In the genomic region with DNA sequence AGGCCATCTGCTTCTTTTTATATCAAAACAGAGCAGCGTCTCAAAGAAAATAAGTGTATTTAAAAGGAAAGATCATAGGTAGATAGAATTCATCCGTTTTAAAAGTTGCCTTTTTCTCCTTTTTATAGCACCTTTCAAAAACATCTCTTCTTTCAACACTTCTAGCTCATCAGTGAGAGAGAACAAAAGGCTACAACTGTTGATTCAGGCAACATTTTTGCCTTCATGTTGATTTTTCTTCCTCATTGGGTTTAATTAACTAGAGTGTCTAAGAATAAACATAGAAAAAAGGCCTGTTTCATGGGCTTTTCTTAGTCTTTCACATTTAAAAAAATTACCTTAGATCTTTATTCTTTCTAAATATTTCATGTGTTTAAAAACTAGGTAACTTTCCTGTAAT, we compare ENCODE assay signal across 15 cellular contexts. TPM values are rescaled to one million over a fixed set of nuclear protein-coding genes. Genes with fewer than 3 reads are reported as not detected.
DNase-seq lines count a peak whose midpoint lies in the region; ATAC-seq and TF ChIP-seq lines count a peak whose summit lies in the region.
"Had no signal": no experiment of that assay in that cellular context is flagged by ENCODE, and none has a peak within 500 bp of the region (broad histone marks: within the 10 kb centered on the region; RNA-seq: fewer than 3 reads in every experiment).

No MANE protein-coding gene starts in this region.

- POLR2A ChIA-PET in SK-N-SH (lab: Yijun Ruan, JAX), result no interaction called here

- in situ Hi-C loops in transverse colon (cut with MboI; ENCODE audit: low pct_ligation_motif_present in 1 of 4, low pct_unique_long_range_greater_than_20kb in 1 of 4, low sequenced_read_pairs in 3 of 4), result no loop called here

- H3K9ac ChIP-seq in SK-N-SH, result peak overlapping the region; percentile 29; the same call in 1 of the 2 replicates
- no peak overlapping the region for H3K9ac ChIP-seq in endodermal cell (ENCODE audit: extremely low read depth, low read length, poor library complexity, severe bottlenecking)
- H3K9ac ChIP-seq: neural progenitor cell had no signal

- WGBS in SK-N-SH (ENCODE audit: low lambda C conversion rate), result 58% methylated on average over 2 of the region's 2 CpGs
- WGBS in endodermal cell (ENCODE audit: insufficient coverage in 1 of 2, insufficient read length in 1 of 2), 2 experiments, result 54% methylated on average over 2 of the region's 2 CpGs; no CpG with 5 or more reads in 1 of the 2 experiments
- WGBS in transverse colon (ENCODE audit: low coverage in 1 of 2), 2 donors, result 42 to 55% methylated on average over 2 of the region's 2 CpGs

- TF ChIP-seq EP300 in SK-N-SH (IDR thresholded peaks at IDR 0.05; ENCODE audit: borderline replicate concordance in 1 of 2, low read depth in 1 of 2, low read length in 1 of 2) (no peak), transverse colon (IDR thresholded peaks at IDR 0.05; ENCODE audit: low read depth) (no peak)

- no peak for ATAC-seq in SK-N-SH treated with all-trans-retinoic acid at 6 μM for 48 hours
- ATAC-seq: activated CD8-positive, alpha-beta T cell treated with anti-CD3 and anti-CD28 coated beads for 36 hours had no signal

- H3K9me3 ChIP-seq in SK-N-SH, result no peaks in the 10 kb centered on the region
- no peaks in the 10 kb centered on the region for H3K9me3 ChIP-seq in endodermal cell (ENCODE audit: control insufficient read depth, low read length)
- H3K9me3 ChIP-seq in transverse colon, result no peaks in the 10 kb centered on the region

- H3K36me3 Mint-ChIP-seq in endodermal cell (ENCODE audit: low read depth) (peaks cover 63% of the 10 kb centered on the region), nephron (ENCODE audit: low read depth) (peaks cover 27% of the 10 kb centered on the region)
- H3K36me3 Mint-ChIP-seq in activated naive CD4-positive, alpha-beta T cell treated with anti-CD3 and anti-CD28 coated beads for 36 hours (ENCODE audit: low read depth), result no peaks in the 10 kb centered on the region

- H3K27ac ChIP-seq in SK-N-SH (ENCODE audit: low read depth in 2 of 2, low read length in 1 of 2) (peak overlapping the region; percentile 48 to 89; a peak in 3 of 4 replicates), endodermal cell (ENCODE audit: low read depth, low read length) (no peak overlapping the region), transverse colon (peak overlapping the region; percentile 53 to 85 (median 80))
- H3K27ac ChIP-seq: neural progenitor cell, VCaP had no signal

- CTCF ChIA-PET in SK-N-SH (lab: Yijun Ruan, JAX), result interaction anchor here (1.0 kb wide), 1 partner anchor 49 kb away, joined by 3 read pairs; no protein-coding TSS in a partner anchor
- CTCF ChIA-PET in activated naive CD4-positive, alpha-beta T cell treated with anti-CD3 and anti-CD28 coated beads for 36 hours (lab: Charles Lee), result no interaction called here

- peak overlapping the region; percentile 9 for H3K27ac Mint-ChIP-seq in endodermal cell
- H3K27ac Mint-ChIP-seq in nephron, result peak overlapping the region; percentile 45 to 74 (median 55)
- no peak overlapping the region for H3K27ac Mint-ChIP-seq in activated naive CD4-positive, alpha-beta T cell treated with anti-CD3 and anti-CD28 coated beads for 36 hours
- H3K27ac Mint-ChIP-seq: activated CD8-positive, alpha-beta T cell treated with anti-CD3 and anti-CD28 coated beads for 36 hours; activated T-helper 2 cell treated with anti-CD3 and anti-CD28 coated beads, Interferon-gamma antibody, Interleukin-2, Interleukin-4, amounts not matched to agents 10 μg/mL and 5 μg/mL and 100 μg/mL, durations not matched to agents 14 hours and 24 hours and 36 hours; neural progenitor cell had no signal

- no peaks in the 10 kb centered on the region for H3K9me2 ChIP-seq in SK-N-SH

- H3K27me3 ChIP-seq in SK-N-SH (ENCODE audit: insufficient read depth) (no peaks in the 10 kb centered on the region), endodermal cell (ENCODE audit: control insufficient read depth, insufficient read depth, low read length, poor library complexity, severe bottlenecking) (no peaks in the 10 kb centered on the region), transverse colon (no peaks in the 10 kb centered on the region)
- H3K27me3 ChIP-seq: neural progenitor cell had no signal

- intact Hi-C loops in transverse colon (cut with DNase I; ENCODE audit: low total_unique reads), result no loop called here
- intact Hi-C loops in activated naive CD4-positive, alpha-beta T cell treated with anti-CD3 and anti-CD28 coated beads for 36 hours (cut with micrococcal nuclease), result loop anchor here (1.0 to 2.0 kb wide), 2 partner anchors 21 to 62 kb away; no protein-coding TSS in a partner anchor

- peak overlapping the region; percentile 74 for H3K4me2 ChIP-seq in SK-N-SH
- H3K4me2 ChIP-seq: neural progenitor cell had no signal

- no peaks in the 10 kb centered on the region for H3K27me3 Mint-ChIP-seq in endodermal cell (ENCODE audit: insufficient read depth)
- no peaks in the 10 kb centered on the region for H3K27me3 Mint-ChIP-seq in nephron (ENCODE audit: low read depth)
- H3K27me3 Mint-ChIP-seq in activated naive CD4-positive, alpha-beta T cell treated with anti-CD3 and anti-CD28 coated beads for 36 hours (ENCODE audit: low read depth), result peaks cover 38% of the 10 kb centered on the region

- no peaks in the 10 kb centered on the region for H4K20me1 ChIP-seq in SK-N-SH (ENCODE audit: insufficient read depth)

- H3K4me3 Mint-ChIP-seq in endodermal cell (no peak overlapping the region), nephron (no peak overlapping the region)
- no peak overlapping the region for H3K4me3 Mint-ChIP-seq in activated naive CD4-positive, alpha-beta T cell treated with anti-CD3 and anti-CD28 coated beads for 36 hours
- H3K4me3 Mint-ChIP-seq: activated CD8-positive, alpha-beta T cell treated with anti-CD3 and anti-CD28 coated beads for 36 hours; neural progenitor cell had no signal

- TF ChIP-seq RAD21 in SK-N-SH (IDR thresholded peaks at IDR 0.05; ENCODE audit: low read length), result no peak

- peaks cover 90% of the 10 kb centered on the region for H3K79me2 ChIP-seq in SK-N-SH (ENCODE audit: insufficient read depth)

- no peak overlapping the region for H3K4me3 ChIP-seq in SK-N-SH (ENCODE audit: low read depth in 2 of 2, low read length in 1 of 2)
- H3K4me3 ChIP-seq in endodermal cell (ENCODE audit: low read length), result no peak overlapping the region
- no peak overlapping the region for H3K4me3 ChIP-seq in transverse colon
- H3K4me3 ChIP-seq: neural progenitor cell, skin epidermis had no signal

- peaks cover 58% of the 10 kb centered on the region for H3K4me1 Mint-ChIP-seq in endodermal cell
- peaks cover 49% of the 10 kb centered on the region for H3K4me1 Mint-ChIP-seq in nephron
- peaks cover 13% of the 10 kb centered on the region for H3K4me1 Mint-ChIP-seq in activated naive CD4-positive, alpha-beta T cell treated with anti-CD3 and anti-CD28 coated beads for 36 hours (ENCODE audit: low read depth)

- TF ChIP-seq CTCF in SK-N-SH (IDR thresholded peaks at IDR 0.05), result no peak
- TF ChIP-seq CTCF in endodermal cell (conservative IDR thresholded peaks at IDR 0.05), result no peak
- no peak for TF ChIP-seq CTCF in nephron (IDR thresholded peaks at IDR 0.05; ENCODE audit: unreplicated experiment in 3 of 3)
- no peak for TF ChIP-seq CTCF in transverse colon (IDR thresholded peaks at IDR 0.05)

- H3F3A ChIP-seq in SK-N-SH (replicated peaks; ENCODE audit: insufficient read depth), result peaks cover 53% of the 10 kb centered on the region

- TF ChIP-seq POLR2A in transverse colon (IDR thresholded peaks at IDR 0.05), result no peak

- peaks cover 0 to 9% of the 10 kb centered on the region in 2 experiments for H3K36me3 ChIP-seq in SK-N-SH (replicated peaks in 1 of 2; ENCODE audit: control insufficient read depth in 1 of 2, insufficient read depth in 2 of 2, low read length in 1 of 2)
- peaks cover 63% of the 10 kb centered on the region for H3K36me3 ChIP-seq in endodermal cell (ENCODE audit: control insufficient read depth, insufficient read depth, low read length)
- H3K36me3 ChIP-seq in transverse colon, result no peaks in the 10 kb centered on the region
- H3K36me3 ChIP-seq: neural progenitor cell had no signal

- DNase-seq in SK-N-SH (no peak), endodermal cell (no peak), transverse colon (no peak), NCI-H1417 treated with DMSO at 0.1 percent for 48 hours (lab: John Stamatoyannopoulos, UW) (no peak), UCSD-AML1 (lab: John Stamatoyannopoulos, UW; ENCODE audit: unreplicated experiment) (no peak)
- no peak for DNase-seq in activated naive CD4-positive, alpha-beta T cell treated with anti-CD3 and anti-CD28 coated beads for 36 hours
- DNase-seq: activated CD8-positive, alpha-beta T cell treated with anti-CD3 and anti-CD28 coated beads for 36 hours; NCI-H1436; stimulated activated naive CD4-positive, alpha-beta T cell treated with Interleukin-2 at 50 U/mL for 16 hours had no signal

- H3K4me1 ChIP-seq in SK-N-SH (ENCODE audit: control insufficient read depth in 1 of 2, insufficient read depth in 2 of 2, low read depth in 1 of 2, low read length in 1 of 2), result peaks cover 10 to 45% of the 10 kb centered on the region in 2 experiments; a peak in 3 of 4 replicates
- H3K4me1 ChIP-seq in endodermal cell (ENCODE audit: control insufficient read depth, insufficient read depth, low read length), result peaks cover 20% of the 10 kb centered on the region
- H3K4me1 ChIP-seq in transverse colon, result peaks cover 0 to 61% (median 22%) of the 10 kb centered on the region in 4 donors

- H2AFZ ChIP-seq in SK-N-SH (ENCODE audit: low read depth), result no peak overlapping the region
- H2AFZ ChIP-seq: neural progenitor cell had no signal

- H3K9me3 Mint-ChIP-seq in endodermal cell, result no peaks in the 10 kb centered on the region
- H3K9me3 Mint-ChIP-seq in nephron, result no peaks in the 10 kb centered on the region
- no peaks in the 10 kb centered on the region for H3K9me3 Mint-ChIP-seq in activated naive CD4-positive, alpha-beta T cell treated with anti-CD3 and anti-CD28 coated beads for 36 hours
- H3K9me3 Mint-ChIP-seq: activated CD8-positive, alpha-beta T cell treated with anti-CD3 and anti-CD28 coated beads for 36 hours; activated T-helper 2 cell treated with anti-CD3 and anti-CD28 coated beads, Interferon-gamma antibody, Interleukin-2, Interleukin-4, amounts not matched to agents 10 μg/mL and 5 μg/mL and 100 μg/mL, durations not matched to agents 14 hours and 24 hours and 36 hours had no signal

RNA-seq across cellular contexts. Expression of a gene that starts 13.6 kb away (rescaled TPM):
- polyA plus RNA-seq in SK-N-SH (2012; rRNA removed), result 61.1 and 137 TPM in 2 replicates
- 42.5 and 60.6 TPM in 2 replicates for polyA plus RNA-seq in SK-N-SH (2012; cell fraction: cytosol; rRNA removed)
- polyA plus RNA-seq in SK-N-SH (2012; cell fraction: nucleus; rRNA removed), result 103 and 166 TPM in 2 replicates
- total RNA-seq in endodermal cell (100 to 1,000 TPM; 388 to 398 TPM), transverse colon (100 to 1,000 TPM in 2 of 4 donors, 10 to 100 TPM in 2; 75.1 to 322 (median 115) TPM)
- polyA plus RNA-seq in endodermal cell (2013, experiment 1 of 2), result 216 TPM
- polyA plus RNA-seq in endodermal cell (2013, experiment 2 of 2), result 219 TPM
- total RNA-seq in activated naive CD4-positive, alpha-beta T cell treated with anti-CD3 and anti-CD28 coated beads for 36 hours, result not detected
- total RNA-seq: activated CD8-positive, alpha-beta T cell treated with anti-CD3 and anti-CD28 coated beads for 36 hours; activated T-helper 2 cell treated with anti-CD3 and anti-CD28 coated beads, Interferon-gamma antibody, Interleukin-2, Interleukin-4, amounts not matched to agents 10 μg/mL and 5 μg/mL and 100 μg/mL, durations not matched to agents 14 hours and 24 hours and 36 hours had no signal

RNA-seq across cellular contexts. Expression of a gene that starts 13.7 kb away (rescaled TPM):
- 28.2 and 30.3 TPM in 2 replicates for polyA plus RNA-seq in SK-N-SH (2012; rRNA removed)
- polyA plus RNA-seq in SK-N-SH (2012; cell fraction: cytosol; rRNA removed), result 28.1 and 32.5 TPM in 2 replicates
- polyA plus RNA-seq in SK-N-SH (2012; cell fraction: nucleus; rRNA removed), result 48.2 and 61.1 TPM in 2 replicates
- 100 to 1,000 TPM; 702 to 764 TPM for total RNA-seq in endodermal cell
- 174 TPM for polyA plus RNA-seq in endodermal cell (2013, experiment 1 of 2)
- polyA plus RNA-seq in endodermal cell (2013, experiment 2 of 2), result 194 TPM
- total RNA-seq in transverse colon, result 100 to 1,000 TPM in 2 of 4 donors, 10 to 100 TPM in 2; 46.4 to 180 (median 99.2) TPM
- total RNA-seq in activated naive CD4-positive, alpha-beta T cell treated with anti-CD3 and anti-CD28 coated beads for 36 hours, result under 1 TPM in 1 of 2 experiments, not detected in 1; 0.07 TPM
- total RNA-seq: activated CD8-positive, alpha-beta T cell treated with anti-CD3 and anti-CD28 coated beads for 36 hours; activated T-helper 2 cell treated with anti-CD3 and anti-CD28 coated beads, Interferon-gamma antibody, Interleukin-2, Interleukin-4, amounts not matched to agents 10 μg/mL and 5 μg/mL and 100 μg/mL, durations not matched to agents 14 hours and 24 hours and 36 hours had no signal

Comparison
In these comparisons a context has a peak if more than half of its experiments do, and no peak if none do; other contexts are left out.
1. RNA of a gene that starts 13.6 kb away (total RNA-seq): 388 to 398 TPM in endodermal cell and 75.1 to 322 TPM in transverse colon; not detected in activated naive CD4-positive, alpha-beta T cell treated with anti-CD3 and anti-CD28 coated beads for 36 hours; every median in the first group is over 10 times any median in the second.
2. RNA of a gene that starts 13.7 kb away (total RNA-seq): 702 to 764 TPM in endodermal cell and 46.4 to 180 TPM in transverse colon; 0.07 TPM in activated naive CD4-positive, alpha-beta T cell treated with anti-CD3 and anti-CD28 coated beads for 36 hours; every median in the first group is over 10 times any median in the second.